Comparison of ENCODE assay signal across 1 cellular context in the genomic region with DNA sequence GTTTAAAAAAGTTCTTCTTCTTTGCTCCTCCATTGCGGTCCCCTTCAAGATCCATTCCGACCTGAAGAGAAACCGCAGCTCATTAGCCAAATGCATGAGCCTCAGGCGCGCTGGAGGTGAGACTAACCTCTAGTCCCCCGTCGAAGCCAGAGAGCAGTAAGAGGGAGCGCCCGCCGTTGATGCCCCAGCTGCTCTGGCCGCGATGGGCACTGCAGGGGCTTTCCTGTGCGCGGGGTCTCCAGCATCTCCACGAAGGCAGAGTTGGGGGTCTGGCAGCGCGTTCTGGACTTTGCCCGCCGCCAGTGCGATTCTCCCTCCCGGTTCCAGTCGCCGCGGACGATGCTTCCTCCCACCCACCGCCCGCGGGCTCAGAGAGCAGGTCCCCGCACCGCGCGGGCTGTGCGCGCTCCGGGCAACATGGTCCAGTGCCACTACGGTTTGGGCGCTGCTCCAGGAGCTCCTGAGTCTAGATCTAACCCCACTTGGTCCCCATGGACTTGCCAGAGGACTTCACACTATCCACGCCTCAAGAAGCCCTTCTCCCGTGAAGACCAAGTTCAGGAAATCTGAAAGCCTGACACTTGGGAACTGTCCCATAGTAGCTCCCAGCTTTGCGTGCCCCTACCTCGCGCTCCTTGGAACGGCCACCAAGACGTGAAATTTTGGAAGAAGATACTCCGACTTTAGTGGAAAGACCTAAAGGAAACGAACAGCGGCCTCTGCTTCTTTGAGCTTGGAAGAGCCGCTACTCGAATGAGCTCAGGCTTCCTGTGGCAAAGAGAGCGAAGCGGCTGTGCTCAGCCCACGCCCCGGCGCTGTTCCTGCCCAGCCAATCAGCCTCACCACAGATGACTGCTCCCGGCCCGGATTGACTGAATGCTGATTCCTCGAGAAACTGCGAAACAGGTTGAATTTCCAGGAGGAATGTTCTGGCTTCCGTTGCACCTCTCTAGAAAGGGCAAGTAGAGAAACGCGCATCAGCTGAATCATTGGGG.
TF ChIP-seq lines count a peak whose summit lies in the region.

A gene (minus strand): TSS at position 755 of the 995 bp plus-strand sequence. CDS start 700 bp downstream, at position 55.

TF ChIP-seq in HepG2, 621 proteins besides CTCF, POLR2A, EP300 and RAD21 (continued from another document and continues in another):
- TF ChIP-seq, protein P1, sequence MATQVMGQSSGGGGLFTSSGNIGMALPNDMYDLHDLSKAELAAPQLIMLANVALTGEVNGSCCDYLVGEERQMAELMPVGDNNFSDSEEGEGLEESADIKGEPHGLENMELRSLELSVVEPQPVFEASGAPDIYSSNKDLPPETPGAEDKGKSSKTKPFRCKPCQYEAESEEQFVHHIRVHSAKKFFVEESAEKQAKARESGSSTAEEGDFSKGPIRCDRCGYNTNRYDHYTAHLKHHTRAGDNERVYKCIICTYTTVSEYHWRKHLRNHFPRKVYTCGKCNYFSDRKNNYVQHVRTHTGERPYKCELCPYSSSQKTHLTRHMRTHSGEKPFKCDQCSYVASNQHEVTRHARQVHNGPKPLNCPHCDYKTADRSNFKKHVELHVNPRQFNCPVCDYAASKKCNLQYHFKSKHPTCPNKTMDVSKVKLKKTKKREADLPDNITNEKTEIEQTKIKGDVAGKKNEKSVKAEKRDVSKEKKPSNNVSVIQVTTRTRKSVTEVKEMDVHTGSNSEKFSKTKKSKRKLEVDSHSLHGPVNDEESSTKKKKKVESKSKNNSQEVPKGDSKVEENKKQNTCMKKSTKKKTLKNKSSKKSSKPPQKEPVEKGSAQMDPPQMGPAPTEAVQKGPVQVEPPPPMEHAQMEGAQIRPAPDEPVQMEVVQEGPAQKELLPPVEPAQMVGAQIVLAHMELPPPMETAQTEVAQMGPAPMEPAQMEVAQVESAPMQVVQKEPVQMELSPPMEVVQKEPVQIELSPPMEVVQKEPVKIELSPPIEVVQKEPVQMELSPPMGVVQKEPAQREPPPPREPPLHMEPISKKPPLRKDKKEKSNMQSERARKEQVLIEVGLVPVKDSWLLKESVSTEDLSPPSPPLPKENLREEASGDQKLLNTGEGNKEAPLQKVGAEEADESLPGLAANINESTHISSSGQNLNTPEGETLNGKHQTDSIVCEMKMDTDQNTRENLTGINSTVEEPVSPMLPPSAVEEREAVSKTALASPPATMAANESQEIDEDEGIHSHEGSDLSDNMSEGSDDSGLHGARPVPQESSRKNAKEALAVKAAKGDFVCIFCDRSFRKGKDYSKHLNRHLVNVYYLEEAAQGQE (IDR thresholded peaks at IDR 0.05; ENCODE audit: borderline replicate concordance in 1 of 2, low read depth in 1 of 2, low read length in 2 of 2), result peak in 1 of 2 experiments; percentile 75; a peak in 1 of 4 replicates
- TF ChIP-seq ZNF138 (CRISPR knock-in tag; IDR thresholded peaks at IDR 0.05; ENCODE audit: low read depth) (no peak), YEATS4 (CRISPR knock-in tag; IDR thresholded peaks at IDR 0.05; ENCODE audit: borderline replicate concordance) (peak; percentile 58), PRPF4 (IDR thresholded peaks at IDR 0.05; ENCODE audit: low read depth, low read length, poor library complexity, severe bottlenecking) (no peak), ZNF607 (CRISPR knock-in tag; IDR thresholded peaks at IDR 0.05; ENCODE audit: borderline replicate concordance) (peak; percentile 92; the same call in 1 of the 2 replicates), DR1 (CRISPR knock-in tag; IDR thresholded peaks at IDR 0.05) (no peak; the same call in 1 of the 2 replicates), ZFX (CRISPR knock-in tag; IDR thresholded peaks at IDR 0.05; ENCODE audit: low read depth) (peak; percentile 49; the same call in 1 of the 2 replicates), CENPT (CRISPR knock-in tag; IDR thresholded peaks at IDR 0.05; ENCODE audit: low read depth) (no peak), PCBP2 (optimal IDR thresholded peaks at IDR 0.05; ENCODE audit: low read depth, low read length, poor library complexity, severe bottlenecking) (no peak), TBX3 (IDR thresholded peaks at IDR 0.05; ENCODE audit: borderline replicate concordance) (no peak), MYC (CRISPR knock-in tag; IDR thresholded peaks at IDR 0.05; ENCODE audit: borderline replicate concordance) (peak; percentile 48; the same call in 1 of the 2 replicates), ZNF260 (CRISPR knock-in tag; IDR thresholded peaks at IDR 0.05; ENCODE audit: borderline replicate concordance, low read depth) (no peak), KMT2B (CRISPR knock-in tag; IDR thresholded peaks at IDR 0.05) (peak; percentile 76), ZNF136 (CRISPR knock-in tag; IDR thresholded peaks at IDR 0.05; ENCODE audit: low read depth) (0 out of 2 replicates have a peak, but pooled peaks have one; percentile 23), ZNF232 (CRISPR knock-in tag; IDR thresholded peaks at IDR 0.05; ENCODE audit: borderline replicate concordance) (no peak), ZFAT (CRISPR knock-in tag; conservative IDR thresholded peaks at IDR 0.05) (no peak), ZFP36 (IDR thresholded peaks at IDR 0.05; ENCODE audit: borderline replicate concordance, low read depth, low read length, partially characterized antibody) (no peak), ZNF468 (CRISPR knock-in tag; IDR thresholded peaks at IDR 0.05) (no peak), ESRRA (CRISPR knock-in tag; IDR thresholded peaks at IDR 0.05; ENCODE audit: low read depth) (no peak), NFE2 (CRISPR knock-in tag; IDR thresholded peaks at IDR 0.05) (no peak), FOXK1 (CRISPR knock-in tag; IDR thresholded peaks at IDR 0.05; ENCODE audit: borderline replicate concordance, low read depth) (no peak), MTA1 (CRISPR knock-in tag; IDR thresholded peaks at IDR 0.05; ENCODE audit: borderline replicate concordance) (no peak; the same call in 1 of the 2 replicates), SRSF1 (optimal IDR thresholded peaks at IDR 0.05; ENCODE audit: low read depth, low read length) (no peak), ZNF263 (CRISPR knock-in tag; IDR thresholded peaks at IDR 0.05) (no peak), SOX13 (IDR thresholded peaks at IDR 0.05) (no peak), SOX13 (CRISPR knock-in tag; conservative IDR thresholded peaks at IDR 0.05 in 1 of 2, IDR thresholded peaks at IDR 0.05 in 1 of 2) (peak in 1 of 2 experiments; percentile 4; a peak in 1 of 4 replicates), TMF1 (CRISPR knock-in tag; IDR thresholded peaks at IDR 0.05; ENCODE audit: low read depth) (no peak), POLR2AphosphoS2 (IDR thresholded peaks at IDR 0.05; ENCODE audit: low read depth, low read length) (no peak)
- TF ChIP-seq, protein P2, sequence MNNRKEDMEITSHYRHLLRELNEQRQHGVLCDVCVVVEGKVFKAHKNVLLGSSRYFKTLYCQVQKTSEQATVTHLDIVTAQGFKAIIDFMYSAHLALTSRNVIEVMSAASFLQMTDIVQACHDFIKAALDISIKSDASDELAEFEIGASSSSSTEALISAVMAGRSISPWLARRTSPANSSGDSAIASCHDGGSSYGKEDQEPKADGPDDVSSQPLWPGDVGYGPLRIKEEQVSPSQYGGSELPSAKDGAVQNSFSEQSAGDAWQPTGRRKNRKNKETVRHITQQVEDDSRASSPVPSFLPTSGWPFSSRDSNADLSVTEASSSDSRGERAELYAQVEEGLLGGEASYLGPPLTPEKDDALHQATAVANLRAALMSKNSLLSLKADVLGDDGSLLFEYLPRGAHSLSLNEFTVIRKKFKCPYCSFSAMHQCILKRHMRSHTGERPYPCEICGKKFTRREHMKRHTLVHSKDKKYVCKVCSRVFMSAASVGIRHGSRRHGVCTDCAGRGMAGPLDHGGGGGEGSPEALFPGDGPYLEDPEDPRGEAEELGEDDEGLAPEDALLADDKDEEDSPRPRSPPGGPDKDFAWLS (CRISPR knock-in tag; IDR thresholded peaks at IDR 0.05; ENCODE audit: borderline replicate concordance), result no peak
- TF ChIP-seq, protein P3, sequence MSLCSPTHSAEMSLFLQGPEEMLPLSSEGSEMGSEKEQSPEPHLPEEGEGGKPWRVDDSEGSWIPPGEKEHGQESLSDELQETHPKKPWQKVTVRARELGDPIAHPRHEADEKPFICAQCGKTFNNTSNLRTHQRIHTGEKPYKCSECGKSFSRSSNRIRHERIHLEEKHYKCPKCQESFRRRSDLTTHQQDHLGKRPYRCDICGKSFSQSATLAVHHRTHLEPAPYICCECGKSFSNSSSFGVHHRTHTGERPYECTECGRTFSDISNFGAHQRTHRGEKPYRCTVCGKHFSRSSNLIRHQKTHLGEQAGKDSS (CRISPR knock-in tag; IDR thresholded peaks at IDR 0.05; ENCODE audit: borderline replicate concordance, low read depth), result peak; percentile 37; the same call in 1 of the 2 replicates
- TF ChIP-seq, protein P4, sequence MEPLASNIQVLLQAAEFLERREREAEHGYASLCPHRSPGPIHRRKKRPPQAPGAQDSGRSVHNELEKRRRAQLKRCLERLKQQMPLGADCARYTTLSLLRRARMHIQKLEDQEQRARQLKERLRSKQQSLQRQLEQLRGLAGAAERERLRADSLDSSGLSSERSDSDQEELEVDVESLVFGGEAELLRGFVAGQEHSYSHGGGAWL (CRISPR knock-in tag; IDR thresholded peaks at IDR 0.05), result peak; percentile 40; the same call in 1 of the 2 replicates
- TF ChIP-seq, protein P5, sequence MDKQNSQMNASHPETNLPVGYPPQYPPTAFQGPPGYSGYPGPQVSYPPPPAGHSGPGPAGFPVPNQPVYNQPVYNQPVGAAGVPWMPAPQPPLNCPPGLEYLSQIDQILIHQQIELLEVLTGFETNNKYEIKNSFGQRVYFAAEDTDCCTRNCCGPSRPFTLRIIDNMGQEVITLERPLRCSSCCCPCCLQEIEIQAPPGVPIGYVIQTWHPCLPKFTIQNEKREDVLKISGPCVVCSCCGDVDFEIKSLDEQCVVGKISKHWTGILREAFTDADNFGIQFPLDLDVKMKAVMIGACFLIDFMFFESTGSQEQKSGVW (CRISPR knock-in tag; IDR thresholded peaks at IDR 0.05; ENCODE audit: borderline replicate concordance), result no peak
- TF ChIP-seq, protein P6, sequence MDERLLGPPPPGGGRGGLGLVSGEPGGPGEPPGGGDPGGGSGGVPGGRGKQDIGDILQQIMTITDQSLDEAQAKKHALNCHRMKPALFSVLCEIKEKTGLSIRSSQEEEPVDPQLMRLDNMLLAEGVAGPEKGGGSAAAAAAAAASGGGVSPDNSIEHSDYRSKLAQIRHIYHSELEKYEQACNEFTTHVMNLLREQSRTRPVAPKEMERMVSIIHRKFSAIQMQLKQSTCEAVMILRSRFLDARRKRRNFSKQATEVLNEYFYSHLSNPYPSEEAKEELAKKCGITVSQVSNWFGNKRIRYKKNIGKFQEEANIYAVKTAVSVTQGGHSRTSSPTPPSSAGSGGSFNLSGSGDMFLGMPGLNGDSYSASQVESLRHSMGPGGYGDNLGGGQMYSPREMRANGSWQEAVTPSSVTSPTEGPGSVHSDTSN (CRISPR knock-in tag; IDR thresholded peaks at IDR 0.05), result no peak
- TF ChIP-seq, protein P7, sequence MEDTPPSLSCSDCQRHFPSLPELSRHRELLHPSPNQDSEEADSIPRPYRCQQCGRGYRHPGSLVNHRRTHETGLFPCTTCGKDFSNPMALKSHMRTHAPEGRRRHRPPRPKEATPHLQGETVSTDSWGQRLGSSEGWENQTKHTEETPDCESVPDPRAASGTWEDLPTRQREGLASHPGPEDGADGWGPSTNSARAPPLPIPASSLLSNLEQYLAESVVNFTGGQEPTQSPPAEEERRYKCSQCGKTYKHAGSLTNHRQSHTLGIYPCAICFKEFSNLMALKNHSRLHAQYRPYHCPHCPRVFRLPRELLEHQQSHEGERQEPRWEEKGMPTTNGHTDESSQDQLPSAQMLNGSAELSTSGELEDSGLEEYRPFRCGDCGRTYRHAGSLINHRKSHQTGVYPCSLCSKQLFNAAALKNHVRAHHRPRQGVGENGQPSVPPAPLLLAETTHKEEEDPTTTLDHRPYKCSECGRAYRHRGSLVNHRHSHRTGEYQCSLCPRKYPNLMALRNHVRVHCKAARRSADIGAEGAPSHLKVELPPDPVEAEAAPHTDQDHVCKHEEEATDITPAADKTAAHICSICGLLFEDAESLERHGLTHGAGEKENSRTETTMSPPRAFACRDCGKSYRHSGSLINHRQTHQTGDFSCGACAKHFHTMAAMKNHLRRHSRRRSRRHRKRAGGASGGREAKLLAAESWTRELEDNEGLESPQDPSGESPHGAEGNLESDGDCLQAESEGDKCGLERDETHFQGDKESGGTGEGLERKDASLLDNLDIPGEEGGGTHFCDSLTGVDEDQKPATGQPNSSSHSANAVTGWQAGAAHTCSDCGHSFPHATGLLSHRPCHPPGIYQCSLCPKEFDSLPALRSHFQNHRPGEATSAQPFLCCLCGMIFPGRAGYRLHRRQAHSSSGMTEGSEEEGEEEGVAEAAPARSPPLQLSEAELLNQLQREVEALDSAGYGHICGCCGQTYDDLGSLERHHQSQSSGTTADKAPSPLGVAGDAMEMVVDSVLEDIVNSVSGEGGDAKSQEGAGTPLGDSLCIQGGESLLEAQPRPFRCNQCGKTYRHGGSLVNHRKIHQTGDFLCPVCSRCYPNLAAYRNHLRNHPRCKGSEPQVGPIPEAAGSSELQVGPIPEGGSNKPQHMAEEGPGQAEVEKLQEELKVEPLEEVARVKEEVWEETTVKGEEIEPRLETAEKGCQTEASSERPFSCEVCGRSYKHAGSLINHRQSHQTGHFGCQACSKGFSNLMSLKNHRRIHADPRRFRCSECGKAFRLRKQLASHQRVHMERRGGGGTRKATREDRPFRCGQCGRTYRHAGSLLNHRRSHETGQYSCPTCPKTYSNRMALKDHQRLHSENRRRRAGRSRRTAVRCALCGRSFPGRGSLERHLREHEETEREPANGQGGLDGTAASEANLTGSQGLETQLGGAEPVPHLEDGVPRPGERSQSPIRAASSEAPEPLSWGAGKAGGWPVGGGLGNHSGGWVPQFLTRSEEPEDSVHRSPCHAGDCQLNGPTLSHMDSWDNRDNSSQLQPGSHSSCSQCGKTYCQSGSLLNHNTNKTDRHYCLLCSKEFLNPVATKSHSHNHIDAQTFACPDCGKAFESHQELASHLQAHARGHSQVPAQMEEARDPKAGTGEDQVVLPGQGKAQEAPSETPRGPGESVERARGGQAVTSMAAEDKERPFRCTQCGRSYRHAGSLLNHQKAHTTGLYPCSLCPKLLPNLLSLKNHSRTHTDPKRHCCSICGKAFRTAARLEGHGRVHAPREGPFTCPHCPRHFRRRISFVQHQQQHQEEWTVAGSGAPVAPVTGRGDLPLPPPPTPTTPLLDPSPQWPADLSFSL (CRISPR knock-in tag; IDR thresholded peaks at IDR 0.05), result no peak
- TF ChIP-seq, protein P8, sequence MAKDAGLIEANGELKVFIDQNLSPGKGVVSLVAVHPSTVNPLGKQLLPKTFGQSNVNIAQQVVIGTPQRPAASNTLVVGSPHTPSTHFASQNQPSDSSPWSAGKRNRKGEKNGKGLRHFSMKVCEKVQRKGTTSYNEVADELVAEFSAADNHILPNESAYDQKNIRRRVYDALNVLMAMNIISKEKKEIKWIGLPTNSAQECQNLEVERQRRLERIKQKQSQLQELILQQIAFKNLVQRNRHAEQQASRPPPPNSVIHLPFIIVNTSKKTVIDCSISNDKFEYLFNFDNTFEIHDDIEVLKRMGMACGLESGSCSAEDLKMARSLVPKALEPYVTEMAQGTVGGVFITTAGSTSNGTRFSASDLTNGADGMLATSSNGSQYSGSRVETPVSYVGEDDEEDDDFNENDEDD (CRISPR knock-in tag; IDR thresholded peaks at IDR 0.05; ENCODE audit: borderline replicate concordance), result peak; percentile 57; the same call in 1 of the 2 replicates
- TF ChIP-seq, protein P9, sequence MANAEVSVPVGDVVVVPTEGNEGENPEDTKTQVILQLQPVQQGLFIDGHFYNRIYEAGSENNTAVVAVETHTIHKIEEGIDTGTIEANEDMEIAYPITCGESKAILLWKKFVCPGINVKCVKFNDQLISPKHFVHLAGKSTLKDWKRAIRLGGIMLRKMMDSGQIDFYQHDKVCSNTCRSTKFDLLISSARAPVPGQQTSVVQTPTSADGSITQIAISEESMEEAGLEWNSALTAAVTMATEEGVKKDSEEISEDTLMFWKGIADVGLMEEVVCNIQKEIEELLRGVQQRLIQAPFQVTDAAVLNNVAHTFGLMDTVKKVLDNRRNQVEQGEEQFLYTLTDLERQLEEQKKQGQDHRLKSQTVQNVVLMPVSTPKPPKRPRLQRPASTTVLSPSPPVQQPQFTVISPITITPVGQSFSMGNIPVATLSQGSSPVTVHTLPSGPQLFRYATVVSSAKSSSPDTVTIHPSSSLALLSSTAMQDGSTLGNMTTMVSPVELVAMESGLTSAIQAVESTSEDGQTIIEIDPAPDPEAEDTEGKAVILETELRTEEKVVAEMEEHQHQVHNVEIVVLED (CRISPR knock-in tag; IDR thresholded peaks at IDR 0.05; ENCODE audit: borderline replicate concordance), result peak; percentile 56; the same call in 1 of the 2 replicates
